13 cellular contexts compared by ENCODE assay signal in the genomic region with DNA sequence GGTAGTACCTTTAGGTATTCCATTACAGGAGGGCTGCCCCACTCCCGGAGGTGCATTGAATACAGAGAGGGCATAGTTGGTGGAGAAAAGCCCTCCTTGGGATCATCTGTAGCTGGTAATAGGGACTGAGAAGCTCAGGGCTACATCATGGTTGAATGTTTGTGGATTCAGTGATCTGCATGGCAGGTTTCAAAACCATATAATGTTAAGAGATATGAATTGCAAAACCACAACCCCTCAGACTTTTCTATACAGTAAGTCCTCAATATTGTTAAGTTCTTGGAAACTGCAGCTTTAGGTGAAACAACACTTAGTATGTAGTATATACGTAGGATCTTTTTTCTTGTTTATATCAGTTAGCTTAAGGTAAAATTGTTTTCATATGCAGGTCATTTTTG. TPM values are rescaled to one million over a fixed set of nuclear protein-coding genes. Genes with fewer than 3 reads are reported as not detected.
DNase-seq lines count a peak whose midpoint lies in the region; ATAC-seq, FAIRE-seq and TF ChIP-seq lines count a peak whose summit lies in the region.
"Had no signal": no experiment of that assay in that cellular context is flagged by ENCODE, and none has a peak within 500 bp of the region (broad histone marks: within the 10 kb centered on the region; RNA-seq: fewer than 3 reads in every experiment).

No MANE protein-coding gene starts in this region.

- no peaks in the 10 kb centered on the region for H3K27me3 ChIP-seq in K562 (ENCODE audit: control insufficient read depth in 2 of 2, insufficient read depth in 2 of 2, low read length in 2 of 2)
- H3K27me3 ChIP-seq in stomach, result no peaks in the 10 kb centered on the region
- H3K27me3 ChIP-seq: left lung, suprapubic skin had no signal

- no peaks in the 10 kb centered on the region; a peak in 2 of 5 replicates for H3K4me1 ChIP-seq in K562 (replicated peaks in 1 of 2; ENCODE audit: control insufficient read depth in 2 of 2, insufficient read depth in 2 of 2, low read length in 2 of 2)
- H3K4me1 ChIP-seq in stomach, result peaks cover 12 to 33% (median 24%) of the 10 kb centered on the region in 4 donors

- no peak overlapping the region for H3K27ac ChIP-seq in K562 (ENCODE audit: extremely low read depth, low read depth, low read length)
- H3K27ac ChIP-seq in stomach, result peak overlapping the region in 1 of 5 donors; percentile 53
- H3K27ac ChIP-seq: epithelial cell of prostate, suprapubic skin had no signal

- DNase-seq in K562 (ENCODE audit: extremely low read depth in 1 of 4, low spot score in 3 of 4), result no peak
- no peak for DNase-seq in SK-N-DZ (ENCODE audit: low spot score)
- no peak for DNase-seq in kidney glomerular epithelial cell (lab: John Stamatoyannopoulos, UW)
- DNase-seq in urothelium cell line (ENCODE audit: low spot score), result no peak
- DNase-seq in stomach, result no peak
- DNase-seq: activated naive CD8-positive, alpha-beta T cell treated with anti-CD3 and anti-CD28 coated beads, Interleukin-2, amount 10 ng/mL, durations not matched to agents 7 days and 5 days; left lung had no signal

- no TSS peak for BruUV-seq in K562 (replicated peaks; lab: Mats Ljungman, UMichigan)

- no peak overlapping the region for H3K4me2 ChIP-seq in K562 (ENCODE audit: insufficient read depth, low read length)

- CTCF ChIA-PET in K562 (lab: Yijun Ruan, JAX; ENCODE audit: low intra/inter-chr PET ratio), result no interaction called here

- no peak overlapping the region for H3K9ac ChIP-seq in K562 (ENCODE audit: insufficient read depth in 1 of 2, low read depth in 2 of 2, low read length in 2 of 2)

- H3K4me3 ChIP-seq in K562 (no peak overlapping the region), stomach (no peak overlapping the region)
- H3K4me3 ChIP-seq: left lung, skin epidermis, suprapubic skin had no signal

- peaks cover 13% of the 10 kb centered on the region; the same call in 1 of the 3 replicates for H3K79me2 ChIP-seq in K562 (ENCODE audit: control insufficient read depth, insufficient read depth, low read length)

- TF ChIP-seq EP300 in K562 (IDR thresholded peaks at IDR 0.05; ENCODE audit: low read length) (no peak), stomach (IDR thresholded peaks at IDR 0.05) (no peak)

- FAIRE-seq in K562 (lab: Jason Lieb, UNC) (peak; percentile 40), urothelium cell line (lab: Jason Lieb, UNC) (no peak)

- TF ChIP-seq RAD21 in K562 (CRISPR knock-in tag; conservative IDR thresholded peaks at IDR 0.05 in 1 of 2, IDR thresholded peaks at IDR 0.05 in 1 of 2), result no peak

- in situ Hi-C loops in K562 (cut with MboI), result no loop called here

- TF ChIP-seq POLR2A in K562 (conservative IDR thresholded peaks at IDR 0.05), result no peak
- TF ChIP-seq POLR2A in stomach (IDR thresholded peaks at IDR 0.05), result no peak

- WGBS in K562 (ENCODE audit: insufficient coverage, low coverage, missing lambda C conversion rate), result 69% methylated on average over 2 of the region's 2 CpGs
- 80 to 92% (median 83%) methylated on average over 2 of the region's 2 CpGs for WGBS in stomach, 5 donors

- no peak overlapping the region for H2AFZ ChIP-seq in K562 (ENCODE audit: low read depth, low read length)

- POLR2A ChIA-PET in K562 (lab: Yijun Ruan, JAX), result interaction anchor here (0.7 kb wide), 1 partner anchor 9 kb away, joined by 3 read pairs; no protein-coding TSS in a partner anchor

- H3K9me1 ChIP-seq in K562 (ENCODE audit: control insufficient read depth, insufficient read depth, low read length), result no peaks in the 10 kb centered on the region

- H3K36me3 ChIP-seq in K562 (ENCODE audit: control insufficient read depth, insufficient read depth, low read length) (no peaks in the 10 kb centered on the region), stomach (no peaks in the 10 kb centered on the region)
- H3K36me3 ChIP-seq: left lung, suprapubic skin had no signal

- TF ChIP-seq CTCF in K562 (IDR thresholded peaks at IDR 0.05 in 2 of 3, conservative IDR thresholded peaks at IDR 0.05 in 1 of 3; ENCODE audit: insufficient read depth in 2 of 3, low read depth in 1 of 3, low read length in 3 of 3), result no peak
- TF ChIP-seq CTCF in stomach (IDR thresholded peaks at IDR 0.05), result no peak

- H4K20me1 ChIP-seq in K562 (replicated peaks; ENCODE audit: control insufficient read depth, insufficient read depth, low read length), result no peaks in the 10 kb centered on the region

- H3K9me3 ChIP-seq in K562 (replicated peaks; ENCODE audit: control insufficient read depth, insufficient read depth, low read depth, low read length) (no peaks in the 10 kb centered on the region), stomach (no peaks in the 10 kb centered on the region)
- H3K9me3 ChIP-seq: left lung, suprapubic skin had no signal

- intact Hi-C loops in K562 (cut with micrococcal nuclease) (no loop called here), stomach (cut with DNase I; ENCODE audit: low total_unique reads) (no loop called here)

- peak; percentile 40 for ATAC-seq in GM18498 (IDR thresholded peaks at IDR 0.05; ENCODE audit: unreplicated experiment)
- ATAC-seq in GM19467 (IDR thresholded peaks at IDR 0.05; ENCODE audit: unreplicated experiment), result peak; percentile 38
- peak; percentile 42 for ATAC-seq in HG03097 (IDR thresholded peaks at IDR 0.05; ENCODE audit: low FRiP score, unreplicated experiment)
- no peak for ATAC-seq in K562

TF ChIP-seq in K562, 482 proteins besides CTCF, POLR2A, EP300 and RAD21:
- TF ChIP-seq BACH1 (tag; IDR thresholded peaks at IDR 0.05) (peak; percentile 12; the same call in 1 of the 2 replicates), ZNF75A (CRISPR knock-in tag; IDR thresholded peaks at IDR 0.05) (no peak)

RNA-seq across cellular contexts. Expression of gene TULP4, which starts 11.3 kb away (rescaled TPM):
- 55.8 and 138 TPM in 2 replicates for total RNA-seq in K562 (2011; cell fraction: chromatin; rRNA removed; ENCODE audit: low replicate concordance)
- total RNA-seq in K562 (2011; cell fraction: nucleolus; rRNA removed), result 31.7 and 40.0 TPM in 2 replicates
- 43.3 and 43.6 TPM in 2 replicates for total RNA-seq in K562 (2011; cell fraction: nucleoplasm; rRNA removed)
- 33.3 and 33.8 TPM in 2 replicates for total RNA-seq in K562 (2014; rRNA removed)
- total RNA-seq in K562 (2014; rRNA removed; fragmentation: Illumina TruSeq; extraction: Trizol), result 50.4 and 52.4 TPM in 2 replicates
- 43.7 and 48.8 TPM in 2 replicates for total RNA-seq in K562 (2015; rRNA removed; fragmentation: Illumina TruSeq; extraction: Trizol)
- 42.5 and 46.9 TPM in 2 replicates for total RNA-seq in K562 (2021)
- 8.7 and 9.4 TPM in 2 replicates for polyA plus RNA-seq in K562 (2011; rRNA removed)
- polyA plus RNA-seq in K562 (2011; cell fraction: cytosol; rRNA removed), result 6.3 and 7.4 TPM in 2 replicates
- polyA plus RNA-seq in K562 (2011; cell fraction: nucleus; rRNA removed), result 9.1 and 13.4 TPM in 2 replicates
- polyA plus RNA-seq in K562 (2012), result 5.3 and 6.3 TPM in 2 replicates
- 8.0 and 8.4 TPM in 2 replicates for polyA plus RNA-seq in K562 (2014; fragmentation: Illumina TruSeq; extraction: Trizol)
- polyA plus RNA-seq in K562 (2014; fragmentation: Nextera tagmentation; extraction: Ambion mirVana), result 1 to 10 TPM; 1.2 to 4.2 TPM
- 7.4 and 11.0 TPM in 2 replicates for polyA plus RNA-seq in K562 (2014; rRNA removed)
- polyA minus RNA-seq in K562 (2011; rRNA and poly(A)+ RNA removed), result 95.3 and 111 TPM in 2 replicates
- polyA minus RNA-seq in K562 (2011; cell fraction: cytosol; rRNA and poly(A)+ RNA removed), result 43.8 and 48.1 TPM in 2 replicates
- polyA minus RNA-seq in K562 (2011; cell fraction: nucleus; rRNA and poly(A)+ RNA removed), result 31.8 and 41.5 TPM in 2 replicates
- polyA plus RNA-seq in SK-N-DZ (2014; cell fraction: cytosol; rRNA removed), result 18.8 and 20.9 TPM in 2 replicates
- polyA plus RNA-seq in SK-N-DZ (2014; cell fraction: nucleus; rRNA removed), result 9.8 and 20.4 TPM in 2 replicates
- 100 to 1,000 TPM in 3 of 5 donors, 10 to 100 TPM in 2; 21.1 to 237 (median 116) TPM for total RNA-seq in stomach
- 1 to 10 TPM; 1.7 to 7.9 (median 2.1) TPM for polyA plus RNA-seq in stomach
